8 cellular contexts compared by ENCODE assay signal in genomic region chr1:23567629-23567995, GRCh38. TPM values are rescaled to one million over a fixed set of nuclear protein-coding genes. Genes with fewer than 3 reads are reported as not detected.
DNase-seq lines count a peak whose midpoint lies in the region; ATAC-seq and TF ChIP-seq lines count a peak whose summit lies in the region.

No MANE protein-coding gene starts in this region.

- no peaks in the 10 kb centered on the region for H3K27me3 ChIP-seq in right atrium auricular region

- H3K36me3 ChIP-seq in ES-I3 (ENCODE audit: insufficient read depth, low read length) (no peaks in the 10 kb centered on the region), right atrium auricular region (no peaks in the 10 kb centered on the region)

- no peaks in the 10 kb centered on the region for H3K9me3 Mint-ChIP-seq in activated CD8-positive, alpha-beta T cell treated with anti-CD3 and anti-CD28 coated beads for 36 hours

- H3K9me3 ChIP-seq in ES-I3 (ENCODE audit: control insufficient read depth, insufficient read depth, low read length) (no peaks in the 10 kb centered on the region), right atrium auricular region (no peaks in the 10 kb centered on the region)

- peak overlapping the region; percentile 53 to 71 for H3K4me3 ChIP-seq in right atrium auricular region
- peak overlapping the region; percentile 56 for H3K4me3 ChIP-seq in skeletal muscle cell (ENCODE audit: low read depth, low read length)

- POLR2A ChIA-PET in activated CD8-positive, alpha-beta T cell treated with anti-CD3 and anti-CD28 coated beads for 36 hours (lab: Charles Lee): interaction anchor here (1.7 kb wide), 1 partner anchor 9 kb away, joined by 8 read pairs; no protein-coding TSS in a partner anchor

- no peak overlapping the region for H3K27ac Mint-ChIP-seq in activated CD8-positive, alpha-beta T cell treated with anti-CD3 and anti-CD28 coated beads for 36 hours

- intact Hi-C loops in activated CD8-positive, alpha-beta T cell treated with anti-CD3 and anti-CD28 coated beads for 36 hours (cut with micrococcal nuclease): no loop called here

- no peak for DNase-seq in activated CD8-positive, alpha-beta T cell treated with anti-CD3 and anti-CD28 coated beads for 36 hours
- no peak for DNase-seq in right atrium auricular region (ENCODE audit: low spot score)
- DNase-seq in skeletal muscle cell (ENCODE audit: low read depth): no peak
- no peak for DNase-seq in KG1 (lab: John Stamatoyannopoulos, UW)
- DNase-seq in NCI-H2227 treated with DMSO at 0.1 percent for 48 hours (lab: John Stamatoyannopoulos, UW): no peak
- DNase-seq in mesenteric fat pad (ENCODE audit: low spot score): no peak

- no peak for TF ChIP-seq CTCF in activated CD8-positive, alpha-beta T cell treated with anti-CD3 and anti-CD28 coated beads for 36 hours (IDR thresholded peaks at IDR 0.05)
- TF ChIP-seq CTCF in right atrium auricular region (IDR thresholded peaks at IDR 0.05): no peak

- H3K4me1 Mint-ChIP-seq in activated CD8-positive, alpha-beta T cell treated with anti-CD3 and anti-CD28 coated beads for 36 hours (ENCODE audit: low read depth): peaks cover 14% of the 10 kb centered on the region

- peaks cover 9% of the 10 kb centered on the region for H3K27me3 Mint-ChIP-seq in activated CD8-positive, alpha-beta T cell treated with anti-CD3 and anti-CD28 coated beads for 36 hours

- no peak for ATAC-seq in activated CD8-positive, alpha-beta T cell treated with anti-CD3 and anti-CD28 coated beads for 36 hours
- ATAC-seq in HG03432 (IDR thresholded peaks at IDR 0.05; ENCODE audit: unreplicated experiment): no peak

- peak overlapping the region; percentile 31; the same call in 1 of the 2 replicates for H3K9ac ChIP-seq in ES-I3 (ENCODE audit: low read depth, low read length)

- H3K4me1 ChIP-seq in ES-I3 (ENCODE audit: insufficient read depth, low read length) (peaks cover 22% of the 10 kb centered on the region; the same call in 1 of the 2 replicates), right atrium auricular region (peaks cover 0 to 35% of the 10 kb centered on the region in 2 donors)

- CTCF ChIA-PET in activated CD8-positive, alpha-beta T cell treated with anti-CD3 and anti-CD28 coated beads for 36 hours (lab: Charles Lee): interaction anchor here (16.5 kb wide), 1 partner anchor 68 kb away, joined by 168 read pairs; no protein-coding TSS in a partner anchor

- peak overlapping the region; percentile 65 for H3K4me3 Mint-ChIP-seq in activated CD8-positive, alpha-beta T cell treated with anti-CD3 and anti-CD28 coated beads for 36 hours

- H3K27ac ChIP-seq in right atrium auricular region: peak overlapping the region; percentile 81 to 83

- no peaks in the 10 kb centered on the region for H3K36me3 Mint-ChIP-seq in activated CD8-positive, alpha-beta T cell treated with anti-CD3 and anti-CD28 coated beads for 36 hours (ENCODE audit: low read depth)

RNA-seq across cellular contexts. Expression of gene ID3, which starts 8.3 kb away (rescaled TPM):
- 10 to 100 TPM; 70.4 to 74.3 TPM for total RNA-seq in activated CD8-positive, alpha-beta T cell treated with anti-CD3 and anti-CD28 coated beads for 36 hours
- 100 to 1,000 TPM; 145 to 357 TPM for total RNA-seq in right atrium auricular region
- total RNA-seq in mesenteric fat pad: 168 TPM

RNA-seq across cellular contexts. Expression of gene E2F2, which starts 36.6 kb away (rescaled TPM):
- total RNA-seq in activated CD8-positive, alpha-beta T cell treated with anti-CD3 and anti-CD28 coated beads for 36 hours: 10 to 100 TPM; 23.7 to 25.3 TPM
- under 1 TPM; 0.20 to 0.33 TPM for total RNA-seq in right atrium auricular region
- total RNA-seq in mesenteric fat pad: 0.29 TPM

Comparison
In these comparisons a context has a peak if more than half of its experiments do, and no peak if none do; other contexts are left out.
1. RNA of gene E2F2, which starts 36.6 kb away (total RNA-seq): 23.7 to 25.3 TPM in activated CD8-positive, alpha-beta T cell treated with anti-CD3 and anti-CD28 coated beads for 36 hours; 0.20 to 0.33 TPM in right atrium auricular region and 0.29 TPM in mesenteric fat pad (single experiment); every median in the first group is over 10 times any median in the second.